Comparison of ENCODE assay signal across 10 cellular contexts in genomic region chr5:178324481-178325310, GRCh38.
A peak's percentile ranks its signal among the peaks of the same experiment; 100 is the strongest.
DNase-seq lines count a peak whose midpoint lies in the region; ATAC-seq and TF ChIP-seq lines count a peak whose summit lies in the region.
"Had no signal": no experiment of that assay in that cellular context is flagged by ENCODE, and none has a peak within 500 bp of the region (broad histone marks: within the 10 kb centered on the region; RNA-seq: fewer than 3 reads in every experiment).

No MANE protein-coding gene starts in this region.

- no peaks in the 10 kb centered on the region for H3K9me3 ChIP-seq in right cardiac atrium (ENCODE audit: control insufficient read depth, low read length)
- no peaks in the 10 kb centered on the region for H3K9me3 ChIP-seq in RWPE2 (ENCODE audit: severe bottlenecking)
- no peaks in the 10 kb centered on the region for H3K9me3 ChIP-seq in vagina

- H3K27ac ChIP-seq in right cardiac atrium (ENCODE audit: low read length) (no peak overlapping the region), RWPE2 (ENCODE audit: poor library complexity, severe bottlenecking) (no peak overlapping the region), vagina (peak overlapping the region; percentile 31)

- intact Hi-C loops in right cardiac atrium (cut with DNase I): no loop called here
- intact Hi-C loops in left cardiac atrium (cut with DNase I): no loop called here
- intact Hi-C loops in vagina (cut with DNase I): no loop called here

- TF ChIP-seq POLR2A in vagina (IDR thresholded peaks at IDR 0.05): no peak

- no peaks in the 10 kb centered on the region for H3K27me3 ChIP-seq in right cardiac atrium (ENCODE audit: control insufficient read depth, insufficient read depth)
- no peaks in the 10 kb centered on the region for H3K27me3 ChIP-seq in RWPE2 (ENCODE audit: insufficient read depth, poor library complexity, severe bottlenecking)
- H3K27me3 ChIP-seq in vagina: no peaks in the 10 kb centered on the region

- ATAC-seq in right cardiac atrium (no peak), left cardiac atrium (no peak), HG02610 (IDR thresholded peaks at IDR 0.05; ENCODE audit: unreplicated experiment) (peak; percentile 65), RWPE2 (ENCODE audit: low read depth) (no peak), HG03460 (IDR thresholded peaks at IDR 0.05; ENCODE audit: unreplicated experiment) (no peak)
- ATAC-seq: activated T-helper 17 cell treated with anti-CD3 and anti-CD28 coated beads, Interleukin-2, amount 50 U/mL, for 72 hours had no signal

- H3K4me1 ChIP-seq in right cardiac atrium (ENCODE audit: control insufficient read depth, insufficient read depth, low read length) (no peaks in the 10 kb centered on the region), RWPE2 (ENCODE audit: insufficient read depth, poor library complexity, severe bottlenecking) (no peaks in the 10 kb centered on the region), vagina (peaks cover 10% of the 10 kb centered on the region)

- no peak for TF ChIP-seq CTCF in RWPE2 (IDR thresholded peaks at IDR 0.05; ENCODE audit: poor library complexity, severe bottlenecking)
- TF ChIP-seq CTCF in vagina (IDR thresholded peaks at IDR 0.05): no peak

- H3K4me3 ChIP-seq in right cardiac atrium (ENCODE audit: low read length): no peak overlapping the region
- no peak overlapping the region for H3K4me3 ChIP-seq in RWPE2 (ENCODE audit: severe bottlenecking)
- no peak overlapping the region for H3K4me3 ChIP-seq in vagina

- H3K36me3 ChIP-seq in RWPE2 (ENCODE audit: low read depth) (no peaks in the 10 kb centered on the region), vagina (no peaks in the 10 kb centered on the region)

- DNase-seq in right cardiac atrium (peak in 2 of 3 donors; percentile 22 to 51), left cardiac atrium (no peak), RWPE2 (ENCODE audit: low spot score) (peak; percentile 62), vagina (ENCODE audit: extremely low spot score in 2 of 2) (no peak), NCI-H1436 treated with DMSO at 0.1 percent for 48 hours (lab: John Stamatoyannopoulos, UW) (no peak), NCI-H510A treated with DMSO at 0.1 percent for 48 hours (lab: John Stamatoyannopoulos, UW) (no peak)
- DNase-seq: kidney glomerular epithelial cell had no signal

- 84% methylated on average over 31 of the region's 31 CpGs for WGBS in right cardiac atrium

Comparison
In these comparisons a context has a peak if more than half of its experiments do, and no peak if none do; other contexts are left out.
1. DNase-seq: peak in right cardiac atrium (2 of 3) and RWPE2 (single experiment); none in left cardiac atrium (single experiment), vagina (0 of 2), NCI-H1436 treated with DMSO at 0.1 percent for 48 hours (single experiment) and NCI-H510A treated with DMSO at 0.1 percent for 48 hours (single experiment).